ENCODE assay signal across 23 cellular contexts in genomic region chr15:33059184-33059583, GRCh38.
A peak's percentile ranks its signal among the peaks of the same experiment; 100 is the strongest.
DNase-seq lines count a peak whose midpoint lies in the region; ATAC-seq, FAIRE-seq and TF ChIP-seq lines count a peak whose summit lies in the region.
"Had no signal": no experiment of that assay in that cellular context is flagged by ENCODE, and none has a peak within 500 bp of the region (broad histone marks: within the 10 kb centered on the region; RNA-seq: fewer than 3 reads in every experiment).

No MANE protein-coding gene starts in this region.

- TF ChIP-seq CTCF in AG04449 (IDR thresholded peaks at IDR 0.05; ENCODE audit: insufficient read depth, low read length, missing control alignments) (no peak), astrocyte (IDR thresholded peaks at IDR 0.05; ENCODE audit: insufficient read depth, low read depth, low read length) (no peak), fibroblast of villous mesenchyme (IDR thresholded peaks at IDR 0.05; ENCODE audit: insufficient read depth, low read depth, low read length) (no peak)

- no peak for ATAC-seq in GM18907 (IDR thresholded peaks at IDR 0.05; ENCODE audit: unreplicated experiment)
- ATAC-seq: natural killer cell, right lobe of liver had no signal

- H3K9ac ChIP-seq in astrocyte (ENCODE audit: low read length): no peak overlapping the region
- H3K9ac ChIP-seq: parathyroid adenoma had no signal

- H3K27me3 Mint-ChIP-seq in astrocyte (ENCODE audit: low read depth, unreplicated experiment): no peaks in the 10 kb centered on the region

- no peak overlapping the region for H3K4me3 Mint-ChIP-seq in astrocyte (ENCODE audit: unreplicated experiment)
- H3K4me3 Mint-ChIP-seq: natural killer cell had no signal

- no peaks in the 10 kb centered on the region for H3K9me3 ChIP-seq in astrocyte (ENCODE audit: insufficient read depth, low read depth, low read length)
- H3K9me3 ChIP-seq: adrenal gland, HAP-1, right lobe of liver had no signal

- H3K9me3 Mint-ChIP-seq in astrocyte (ENCODE audit: unreplicated experiment): no peaks in the 10 kb centered on the region
- H3K9me3 Mint-ChIP-seq: natural killer cell had no signal

- peaks cover 4% of the 10 kb centered on the region for H3K4me1 Mint-ChIP-seq in astrocyte (ENCODE audit: low read depth, unreplicated experiment)
- H3K4me1 Mint-ChIP-seq: natural killer cell had no signal

- H3K27ac Mint-ChIP-seq in astrocyte (ENCODE audit: unreplicated experiment): no peak overlapping the region
- H3K27ac Mint-ChIP-seq: natural killer cell had no signal

- POLR2A ChIA-PET in AG04449 (lab: Yijun Ruan, JAX): interaction anchor here (0.6 kb wide), 1 partner anchor 729 kb away, joined by 3 read pairs; no protein-coding TSS in a partner anchor

- H3K4me2 ChIP-seq in astrocyte (ENCODE audit: low read length): no peak overlapping the region

- no peak overlapping the region for H2AFZ ChIP-seq in astrocyte (ENCODE audit: low read depth, low read length)
- H2AFZ ChIP-seq: parathyroid adenoma had no signal

- H3K27me3 ChIP-seq in astrocyte (ENCODE audit: insufficient read depth, low read length): no peaks in the 10 kb centered on the region
- H3K27me3 ChIP-seq: adrenal gland, right lobe of liver had no signal

- FAIRE-seq in astrocyte (lab: Jason Lieb, UNC): no peak
- FAIRE-seq: A204.1, bronchial epithelial cell had no signal

- H3K27ac ChIP-seq in astrocyte (ENCODE audit: low read depth, low read length): no peak overlapping the region
- H3K27ac ChIP-seq: adrenal gland, C4-2B, parathyroid adenoma, right lobe of liver had no signal

- H3K79me2 ChIP-seq in astrocyte (ENCODE audit: insufficient read depth, low read length): no peaks in the 10 kb centered on the region
- H3K79me2 ChIP-seq: parathyroid adenoma had no signal

- H3K36me3 Mint-ChIP-seq in astrocyte (ENCODE audit: low read depth, unreplicated experiment): no peaks in the 10 kb centered on the region
- H3K36me3 Mint-ChIP-seq: natural killer cell had no signal

- CTCF ChIA-PET in AG04449 (lab: Yijun Ruan, JAX): interaction anchor here (1.2 to 1.5 kb wide), 2 partner anchors 73 to 89 kb away, joined by 3 to 4 read pairs; no protein-coding TSS in a partner anchor

- H3K36me3 ChIP-seq in astrocyte (ENCODE audit: insufficient read depth, low read length): no peaks in the 10 kb centered on the region
- H3K36me3 ChIP-seq: adrenal gland, HAP-1, right lobe of liver had no signal

- H3K4me1 ChIP-seq in astrocyte (ENCODE audit: insufficient read depth, low read length): no peaks in the 10 kb centered on the region
- H3K4me1 ChIP-seq: adrenal gland, HAP-1, parathyroid adenoma, right lobe of liver had no signal

- H4K20me1 ChIP-seq in astrocyte (ENCODE audit: insufficient read depth, low read length): no peaks in the 10 kb centered on the region

- H3K4me3 ChIP-seq in AG04449 (ENCODE audit: low read depth, low read length): no peak overlapping the region
- H3K4me3 ChIP-seq in astrocyte (ENCODE audit: insufficient read depth, low read depth, low read length): no peak overlapping the region
- no peak overlapping the region for H3K4me3 ChIP-seq in fibroblast of villous mesenchyme (ENCODE audit: low read depth, low read length)
- H3K4me3 ChIP-seq: adrenal gland, HAP-1, right lobe of liver had no signal

- DNase-seq in AG04449 (ENCODE audit: low read depth, low spot score): peak; percentile 19
- DNase-seq in LHCN-M2 (ENCODE audit: low read depth): peak; percentile 43
- peak; percentile 20 for DNase-seq in astrocyte (ENCODE audit: low read depth)
- peak; percentile 25 for DNase-seq in fibroblast of villous mesenchyme (ENCODE audit: low read depth)
- DNase-seq in effector CD8-positive, alpha-beta T cell (lab: John Stamatoyannopoulos, UW): no peak
- DNase-seq in NCI-H1694 treated with DMSO at 0.1 percent for 48 hours (lab: John Stamatoyannopoulos, UW): no peak
- no peak for DNase-seq in putamen (ENCODE audit: low spot score)
- DNase-seq: activated CD4-positive, alpha-beta T cell treated with anti-CD3 and anti-CD28 coated beads, Interleukin-2, amount 50 U/mL, for 48 hours; activated CD4-positive, CD25-positive, alpha-beta regulatory T cell; activated gamma-delta T cell treated with Interleukin-2 at 50 U/mL for 16 hours; adrenal gland; cortex of kidney; natural killer cell; NCI-H748 treated with DMSO at 0.1 percent for 48 hours; right lobe of liver; SW 1271; trophoblast cell had no signal

Comparison
In these comparisons a context has a peak if more than half of its experiments do, and no peak if none do; other contexts are left out.
1. DNase-seq: peak in AG04449 (single experiment), LHCN-M2 (single experiment), astrocyte (single experiment) and fibroblast of villous mesenchyme (single experiment); none in effector CD8-positive, alpha-beta T cell (single experiment), NCI-H1694 treated with DMSO at 0.1 percent for 48 hours (single experiment) and putamen (single experiment).